1 cellular context compared by ENCODE assay signal in the genomic region with DNA sequence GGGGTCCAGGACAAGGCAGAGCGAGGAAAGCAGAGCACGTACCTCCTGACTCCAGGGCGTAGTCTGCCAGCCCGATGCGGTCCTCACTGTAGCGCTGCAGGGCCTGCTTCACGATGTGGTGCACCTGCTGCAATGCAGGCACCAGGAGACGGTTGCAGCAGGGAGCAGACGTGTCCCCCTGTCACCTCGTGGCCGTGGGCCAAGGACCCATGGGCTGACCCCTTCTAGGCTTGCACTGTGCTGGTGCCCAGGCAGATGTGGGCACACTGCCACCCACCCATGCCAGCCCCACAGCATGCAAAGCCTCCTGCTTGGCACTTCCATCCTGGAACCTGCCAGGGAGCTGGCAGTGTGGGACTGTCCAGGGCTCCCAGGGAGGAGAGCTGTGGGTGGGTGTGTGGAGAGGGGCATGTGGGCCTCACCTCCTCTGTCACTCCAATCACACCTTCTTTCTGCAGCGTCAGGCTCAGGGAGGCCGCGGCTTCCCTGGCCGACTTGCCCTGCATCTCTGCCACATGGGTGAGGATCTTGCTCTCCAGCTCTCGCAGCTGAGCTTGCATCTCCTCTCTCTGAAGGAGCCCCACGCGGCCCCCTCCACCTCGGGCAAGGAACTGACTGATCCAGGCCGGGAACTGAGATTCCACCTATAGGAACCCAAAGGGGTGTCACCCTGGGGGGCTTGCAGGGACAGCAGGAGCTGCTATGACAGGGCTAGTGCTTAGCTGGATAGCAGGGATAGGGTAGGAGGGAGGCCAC.
TF ChIP-seq lines count a peak whose summit lies in the region.

No MANE protein-coding gene starts in this region.

TF ChIP-seq in HepG2, 621 proteins besides CTCF, POLR2A, EP300 and RAD21:
- TF ChIP-seq SIN3A (IDR thresholded peaks at IDR 0.05; ENCODE audit: borderline replicate concordance, low read depth, low read length) (no peak), GPN1 (CRISPR knock-in tag; IDR thresholded peaks at IDR 0.05; ENCODE audit: borderline replicate concordance) (no peak), ATF6 (CRISPR knock-in tag; conservative IDR thresholded peaks at IDR 0.05) (no peak), KLF6 (CRISPR knock-in tag; IDR thresholded peaks at IDR 0.05) (no peak), ZNF891 (CRISPR knock-in tag; IDR thresholded peaks at IDR 0.05) (no peak), ZNF530 (CRISPR knock-in tag; IDR thresholded peaks at IDR 0.05; ENCODE audit: low read depth) (no peak), AGO2 (optimal IDR thresholded peaks at IDR 0.05; ENCODE audit: low read depth, low read length) (peak; percentile 12), ZNF207 (IDR thresholded peaks at IDR 0.05; ENCODE audit: borderline replicate concordance) (no peak), ZFY (CRISPR knock-in tag; IDR thresholded peaks at IDR 0.05) (no peak), AGO1 (IDR thresholded peaks at IDR 0.05; ENCODE audit: low read depth, low read length, poor library complexity, severe bottlenecking) (peak; percentile 63), ELK4 (CRISPR knock-in tag; IDR thresholded peaks at IDR 0.05; ENCODE audit: borderline replicate concordance) (no peak), EHMT2 (IDR thresholded peaks at IDR 0.05; ENCODE audit: borderline replicate concordance, low read depth, low read length) (no peak), IKZF1 (IDR thresholded peaks at IDR 0.05) (no peak), ZNF567 (CRISPR knock-in tag; IDR thresholded peaks at IDR 0.05; ENCODE audit: borderline replicate concordance) (no peak), GRHL1 (CRISPR knock-in tag; conservative IDR thresholded peaks at IDR 0.05) (no peak), RELA (CRISPR knock-in tag; IDR thresholded peaks at IDR 0.05) (no peak), IRF2 (CRISPR knock-in tag; IDR thresholded peaks at IDR 0.05) (no peak), ZNF180 (CRISPR knock-in tag; IDR thresholded peaks at IDR 0.05; ENCODE audit: borderline replicate concordance, low read depth) (no peak), ZNF3 (CRISPR knock-in tag; IDR thresholded peaks at IDR 0.05) (no peak), MYNN (CRISPR knock-in tag; IDR thresholded peaks at IDR 0.05; ENCODE audit: low read depth) (no peak), PAF1 (CRISPR knock-in tag; IDR thresholded peaks at IDR 0.05) (no peak), ZNF703 (CRISPR knock-in tag; IDR thresholded peaks at IDR 0.05; ENCODE audit: borderline replicate concordance) (no peak), TFE3 (CRISPR knock-in tag; IDR thresholded peaks at IDR 0.05) (no peak), ATF7 (IDR thresholded peaks at IDR 0.05) (no peak), ATF7 (CRISPR knock-in tag; IDR thresholded peaks at IDR 0.05) (no peak), ZNF329 (CRISPR knock-in tag; IDR thresholded peaks at IDR 0.05; ENCODE audit: low read depth) (no peak), ZNF607 (CRISPR knock-in tag; IDR thresholded peaks at IDR 0.05; ENCODE audit: borderline replicate concordance) (no peak), RCOR2 (CRISPR knock-in tag; IDR thresholded peaks at IDR 0.05) (no peak), ISX (CRISPR knock-in tag; conservative IDR thresholded peaks at IDR 0.05) (no peak), POLR2AphosphoS2 (IDR thresholded peaks at IDR 0.05; ENCODE audit: low read depth, low read length) (peak; percentile 3; the same call in 1 of the 2 replicates), KDM1A (CRISPR knock-in tag; IDR thresholded peaks at IDR 0.05) (no peak), NCOA2 (CRISPR knock-in tag; IDR thresholded peaks at IDR 0.05) (no peak), HNRNPL (IDR thresholded peaks at IDR 0.05; ENCODE audit: low read depth, low read length) (0 out of 2 replicates have a peak, but pooled peaks have one; percentile 66), RBFOX2 (IDR thresholded peaks at IDR 0.05; ENCODE audit: low read depth, low read length) (0 out of 2 replicates have a peak, but pooled peaks have one; percentile 20), ZNF563 (CRISPR knock-in tag; IDR thresholded peaks at IDR 0.05) (no peak), CEBPG (CRISPR knock-in tag; IDR thresholded peaks at IDR 0.05) (no peak)
- TF ChIP-seq, protein P1, sequence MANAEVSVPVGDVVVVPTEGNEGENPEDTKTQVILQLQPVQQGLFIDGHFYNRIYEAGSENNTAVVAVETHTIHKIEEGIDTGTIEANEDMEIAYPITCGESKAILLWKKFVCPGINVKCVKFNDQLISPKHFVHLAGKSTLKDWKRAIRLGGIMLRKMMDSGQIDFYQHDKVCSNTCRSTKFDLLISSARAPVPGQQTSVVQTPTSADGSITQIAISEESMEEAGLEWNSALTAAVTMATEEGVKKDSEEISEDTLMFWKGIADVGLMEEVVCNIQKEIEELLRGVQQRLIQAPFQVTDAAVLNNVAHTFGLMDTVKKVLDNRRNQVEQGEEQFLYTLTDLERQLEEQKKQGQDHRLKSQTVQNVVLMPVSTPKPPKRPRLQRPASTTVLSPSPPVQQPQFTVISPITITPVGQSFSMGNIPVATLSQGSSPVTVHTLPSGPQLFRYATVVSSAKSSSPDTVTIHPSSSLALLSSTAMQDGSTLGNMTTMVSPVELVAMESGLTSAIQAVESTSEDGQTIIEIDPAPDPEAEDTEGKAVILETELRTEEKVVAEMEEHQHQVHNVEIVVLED (CRISPR knock-in tag; IDR thresholded peaks at IDR 0.05; ENCODE audit: borderline replicate concordance): no peak
- TF ChIP-seq, protein P2, sequence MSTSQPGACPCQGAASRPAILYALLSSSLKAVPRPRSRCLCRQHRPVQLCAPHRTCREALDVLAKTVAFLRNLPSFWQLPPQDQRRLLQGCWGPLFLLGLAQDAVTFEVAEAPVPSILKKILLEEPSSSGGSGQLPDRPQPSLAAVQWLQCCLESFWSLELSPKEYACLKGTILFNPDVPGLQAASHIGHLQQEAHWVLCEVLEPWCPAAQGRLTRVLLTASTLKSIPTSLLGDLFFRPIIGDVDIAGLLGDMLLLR (CRISPR knock-in tag; IDR thresholded peaks at IDR 0.05): no peak
- TF ChIP-seq, protein P3, sequence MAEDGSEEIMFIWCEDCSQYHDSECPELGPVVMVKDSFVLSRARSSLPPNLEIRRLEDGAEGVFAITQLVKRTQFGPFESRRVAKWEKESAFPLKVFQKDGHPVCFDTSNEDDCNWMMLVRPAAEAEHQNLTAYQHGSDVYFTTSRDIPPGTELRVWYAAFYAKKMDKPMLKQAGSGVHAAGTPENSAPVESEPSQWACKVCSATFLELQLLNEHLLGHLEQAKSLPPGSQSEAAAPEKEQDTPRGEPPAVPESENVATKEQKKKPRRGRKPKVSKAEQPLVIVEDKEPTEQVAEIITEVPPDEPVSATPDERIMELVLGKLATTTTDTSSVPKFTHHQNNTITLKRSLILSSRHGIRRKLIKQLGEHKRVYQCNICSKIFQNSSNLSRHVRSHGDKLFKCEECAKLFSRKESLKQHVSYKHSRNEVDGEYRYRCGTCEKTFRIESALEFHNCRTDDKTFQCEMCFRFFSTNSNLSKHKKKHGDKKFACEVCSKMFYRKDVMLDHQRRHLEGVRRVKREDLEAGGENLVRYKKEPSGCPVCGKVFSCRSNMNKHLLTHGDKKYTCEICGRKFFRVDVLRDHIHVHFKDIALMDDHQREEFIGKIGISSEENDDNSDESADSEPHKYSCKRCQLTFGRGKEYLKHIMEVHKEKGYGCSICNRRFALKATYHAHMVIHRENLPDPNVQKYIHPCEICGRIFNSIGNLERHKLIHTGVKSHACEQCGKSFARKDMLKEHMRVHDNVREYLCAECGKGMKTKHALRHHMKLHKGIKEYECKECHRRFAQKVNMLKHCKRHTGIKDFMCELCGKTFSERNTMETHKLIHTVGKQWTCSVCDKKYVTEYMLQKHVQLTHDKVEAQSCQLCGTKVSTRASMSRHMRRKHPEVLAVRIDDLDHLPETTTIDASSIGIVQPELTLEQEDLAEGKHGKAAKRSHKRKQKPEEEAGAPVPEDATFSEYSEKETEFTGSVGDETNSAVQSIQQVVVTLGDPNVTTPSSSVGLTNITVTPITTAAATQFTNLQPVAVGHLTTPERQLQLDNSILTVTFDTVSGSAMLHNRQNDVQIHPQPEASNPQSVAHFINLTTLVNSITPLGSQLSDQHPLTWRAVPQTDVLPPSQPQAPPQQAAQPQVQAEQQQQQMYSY (CRISPR knock-in tag; IDR thresholded peaks at IDR 0.05): no peak
